In the genomic region with DNA sequence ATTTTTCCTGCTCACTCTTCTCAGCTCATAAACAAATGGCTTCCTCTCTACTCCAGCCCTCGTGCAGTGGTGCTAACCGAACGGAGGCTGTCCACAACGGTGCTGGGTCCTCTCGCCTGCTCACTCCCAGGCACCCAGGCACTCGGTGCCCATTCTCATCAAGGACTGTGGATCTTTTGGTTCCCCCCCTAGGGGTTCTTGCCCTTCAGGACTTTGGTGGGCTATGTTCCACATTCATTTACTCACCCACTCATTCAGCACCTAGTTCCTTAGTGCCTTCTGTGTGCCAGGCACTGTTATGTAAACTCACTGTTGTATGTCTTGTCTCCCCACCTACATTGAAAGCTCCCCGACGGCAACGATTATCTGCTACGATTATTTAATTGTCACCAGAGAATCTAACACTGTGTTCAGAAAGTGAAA, we compare ENCODE assay signal across 9 cellular contexts.
A peak's percentile ranks its signal among the peaks of the same experiment; 100 is the strongest.
DNase-seq lines count a peak whose midpoint lies in the region; ATAC-seq, FAIRE-seq and TF ChIP-seq lines count a peak whose summit lies in the region.
"Had no signal": no experiment of that assay in that cellular context is flagged by ENCODE, and none has a peak within 500 bp of the region (broad histone marks: within the 10 kb centered on the region; RNA-seq: fewer than 3 reads in every experiment).

No MANE protein-coding gene starts in this region.

- no peaks in the 10 kb centered on the region for H4K20me1 ChIP-seq in H1 (replicated peaks in 1 of 2; ENCODE audit: control insufficient read depth in 1 of 2, insufficient read depth in 2 of 2, low read length in 2 of 2)

- peak overlapping the region; percentile 68 to 80 for H3K4me3 ChIP-seq in CD4-positive, alpha-beta memory T cell (ENCODE audit: low read length in 2 of 2)
- H3K4me3 ChIP-seq in H1 (ENCODE audit: extremely low read depth in 1 of 4, insufficient read depth in 2 of 4, low read depth in 3 of 4, low read length in 4 of 4) (no peak overlapping the region), parathyroid adenoma (ENCODE audit: low read depth, low read length) (no peak overlapping the region), H7 (ENCODE audit: insufficient read depth, low read depth, low read length) (no peak overlapping the region)

- 0 out of 2 replicates have a peak overlapping the region, but pooled peaks have one; percentile 24 for H3K18ac ChIP-seq in H1 (ENCODE audit: extremely low read depth, low read length)

- H3K4me1 Mint-ChIP-seq in CD4-positive, alpha-beta memory T cell = peaks cover 59 to 96% (median 76%) of the 10 kb centered on the region in 4 donors
- H3K4me1 Mint-ChIP-seq in T-helper 1 cell treated with Interleukin-12 subunit alpha and Interleukin-12 subunit beta and Interleukin-4 antibody, amounts not matched to agents 30 μg/mL and 1 μg/mL, for 36 hours (ENCODE audit: low read depth) = peaks cover 81% of the 10 kb centered on the region
- peaks cover 54% of the 10 kb centered on the region for H3K4me1 Mint-ChIP-seq in nephron progenitor cell

- peak overlapping the region; percentile 55; the same call in 1 of the 2 replicates for H2AK5ac ChIP-seq in H1 (ENCODE audit: low read depth, low read length)

- no peaks in the 10 kb centered on the region for H3K27me3 ChIP-seq in CD4-positive, alpha-beta memory T cell (ENCODE audit: insufficient read depth, low read length)
- H3K27me3 ChIP-seq in H1 (replicated peaks in 1 of 4; ENCODE audit: control insufficient read depth in 3 of 4, extremely low read depth in 1 of 4, insufficient read depth in 3 of 4, low read length in 3 of 4) (no peaks in the 10 kb centered on the region), parathyroid adenoma (ENCODE audit: control insufficient read depth, insufficient read depth, low read length) (no peaks in the 10 kb centered on the region), H7 (ENCODE audit: control insufficient read depth, insufficient read depth, low read length) (no peaks in the 10 kb centered on the region)

- TF ChIP-seq CTCF in H1 (IDR thresholded peaks at IDR 0.05; ENCODE audit: control extremely low read depth in 1 of 3, insufficient read depth in 1 of 3, low read depth in 1 of 3, low read length in 3 of 3) = no peak
- TF ChIP-seq CTCF in parathyroid adenoma (IDR thresholded peaks at IDR 0.05) = no peak
- TF ChIP-seq CTCF in nephron progenitor cell (IDR thresholded peaks at IDR 0.05) = no peak

- no peak overlapping the region for H2BK15ac ChIP-seq in H1 (ENCODE audit: low read length)

- H3K27ac ChIP-seq in CD4-positive, alpha-beta memory T cell (ENCODE audit: low read depth, low read length) = peak overlapping the region; percentile 99
- H3K27ac ChIP-seq in H1 (ENCODE audit: low read depth, low read length) (no peak overlapping the region), parathyroid adenoma (peak overlapping the region; percentile 13)

- TF ChIP-seq RAD21 in H1 (IDR thresholded peaks at IDR 0.05 in 1 of 2, conservative IDR thresholded peaks at IDR 0.05 in 1 of 2; ENCODE audit: low read depth in 2 of 2, low read length in 2 of 2) = no peak

- H3K4me2 ChIP-seq in H1 (ENCODE audit: insufficient read depth in 1 of 2, low read depth in 2 of 2, low read length in 2 of 2) (no peak overlapping the region), parathyroid adenoma (ENCODE audit: low read length) (no peak overlapping the region)

- no peak overlapping the region for H2BK5ac ChIP-seq in H1 (ENCODE audit: low read depth, low read length)

- 93% methylated on average over 10 of the region's 10 CpGs; no CpG with 5 or more reads in 1 of the 2 experiments for WGBS in H1 (ENCODE audit: extremely low coverage in 1 of 2, insufficient coverage in 1 of 2, insufficient read length in 1 of 2, insufficient replicate concordance in 2 of 2, low coverage in 1 of 2, low lambda C conversion rate in 2 of 2, missing lambda C conversion rate in 1 of 2), 2 experiments

- no peak overlapping the region for H4K5ac ChIP-seq in H1 (ENCODE audit: insufficient read length, low read depth, low read length)

- no peak overlapping the region for H4K8ac ChIP-seq in H1 (ENCODE audit: extremely low read depth, insufficient read depth, low read length)

- H2BK12ac ChIP-seq in H1 (ENCODE audit: low read depth, low read length) = no peak overlapping the region

- H3K27me3 Mint-ChIP-seq in CD4-positive, alpha-beta memory T cell = no peaks in the 10 kb centered on the region
- no peaks in the 10 kb centered on the region for H3K27me3 Mint-ChIP-seq in T-helper 1 cell treated with Interleukin-12 subunit alpha and Interleukin-12 subunit beta and Interleukin-4 antibody, amounts not matched to agents 30 μg/mL and 1 μg/mL, for 36 hours (ENCODE audit: low read depth)
- H3K27me3 Mint-ChIP-seq in nephron progenitor cell (ENCODE audit: low read depth, poor library complexity) = no peaks in the 10 kb centered on the region

- H3K36me3 Mint-ChIP-seq in CD4-positive, alpha-beta memory T cell = peaks cover 24 to 45% of the 10 kb centered on the region in 2 donors
- H3K36me3 Mint-ChIP-seq in T-helper 1 cell treated with Interleukin-12 subunit alpha and Interleukin-12 subunit beta and Interleukin-4 antibody, amounts not matched to agents 30 μg/mL and 1 μg/mL, for 36 hours (ENCODE audit: low read depth) = peaks cover 25% of the 10 kb centered on the region
- peaks cover 17% of the 10 kb centered on the region for H3K36me3 Mint-ChIP-seq in nephron progenitor cell (ENCODE audit: low read depth)

- TF ChIP-seq EP300 in H1 (IDR thresholded peaks at IDR 0.05; ENCODE audit: borderline replicate concordance in 1 of 2, low read depth in 2 of 2, low read length in 2 of 2) = no peak

- no peak for ATAC-seq in GM21825 (IDR thresholded peaks at IDR 0.05; ENCODE audit: unreplicated experiment)

- H3K4me3 Mint-ChIP-seq in CD4-positive, alpha-beta memory T cell = peak overlapping the region; percentile 85 to 99 (median 96)
- H3K4me3 Mint-ChIP-seq in T-helper 1 cell treated with Interleukin-12 subunit alpha and Interleukin-12 subunit beta and Interleukin-4 antibody, amounts not matched to agents 30 μg/mL and 1 μg/mL, for 36 hours = peak overlapping the region; percentile 77
- H3K4me3 Mint-ChIP-seq in nephron progenitor cell = no peak overlapping the region

- intact Hi-C loops in CD4-positive, alpha-beta memory T cell (cut with micrococcal nuclease) = loop anchor here (1.0 to 5.0 kb wide), 5 partner anchors 8 to 49 kb away; no protein-coding TSS in a partner anchor

- CTCF ChIA-PET in CD4-positive, alpha-beta memory T cell (lab: Charles Lee; ENCODE audit: partially characterized antibody) = interaction anchor here (0.6 to 7.0 kb wide), 23 partner anchors 10 to 284 kb away, joined by 3 to 61 read pairs (median 4); no protein-coding TSS in a partner anchor
- CTCF ChIA-PET in H1 (lab: Charles Lee; ENCODE audit: partially characterized antibody) = interaction anchor here (0.6 to 2.8 kb wide), 7 partner anchors 10 to 280 kb away, joined by 3 to 7 read pairs (median 4); no protein-coding TSS in a partner anchor

- peaks cover 0 to 6% (median 0%) of the 10 kb centered on the region in 8 donors for H3K9me3 Mint-ChIP-seq in CD4-positive, alpha-beta memory T cell
- H3K9me3 Mint-ChIP-seq in T-helper 1 cell treated with Interleukin-12 subunit alpha and Interleukin-12 subunit beta and Interleukin-4 antibody, amounts not matched to agents 30 μg/mL and 1 μg/mL, for 36 hours = no peaks in the 10 kb centered on the region
- H3K9me3 Mint-ChIP-seq in nephron progenitor cell = no peaks in the 10 kb centered on the region

- H3K14ac ChIP-seq in H1 (ENCODE audit: insufficient read length) = no peak overlapping the region

- H3K27ac Mint-ChIP-seq in CD4-positive, alpha-beta memory T cell = peak overlapping the region; percentile 97 to 100 (median 99)
- H3K27ac Mint-ChIP-seq in T-helper 1 cell treated with Interleukin-12 subunit alpha and Interleukin-12 subunit beta and Interleukin-4 antibody, amounts not matched to agents 30 μg/mL and 1 μg/mL, for 36 hours = peak overlapping the region; percentile 93
- no peak overlapping the region for H3K27ac Mint-ChIP-seq in nephron progenitor cell

- H3K56ac ChIP-seq in H1 (replicated peaks; ENCODE audit: insufficient read length, low read depth, low read length) = no peak overlapping the region

- no peak overlapping the region for H3K23ac ChIP-seq in H1 (ENCODE audit: insufficient read length)

- H3K4me1 ChIP-seq in CD4-positive, alpha-beta memory T cell (ENCODE audit: insufficient read depth, low read length) = peaks cover 87% of the 10 kb centered on the region
- H3K4me1 ChIP-seq in H1 (replicated peaks in 1 of 4; ENCODE audit: control insufficient read depth in 3 of 4, insufficient read depth in 4 of 4, low read length in 3 of 4) = peaks cover 0 to 18% (median 9%) of the 10 kb centered on the region in 4 experiments; a peak in 5 of 7 replicates
- H3K4me1 ChIP-seq in parathyroid adenoma = no peaks in the 10 kb centered on the region

- peak in 1 of 5 donors; percentile 47 for DNase-seq in CD4-positive, alpha-beta memory T cell
- DNase-seq in H1 (ENCODE audit: low read depth in 1 of 2, low spot score in 2 of 2) (no peak), nephron progenitor cell (no peak), H7 (no peak), SKM-1 (lab: John Stamatoyannopoulos, UW; ENCODE audit: unreplicated experiment) (no peak)
- DNase-seq: NCI-H1436 had no signal

- no peak overlapping the region for H4K91ac ChIP-seq in H1 (replicated peaks; ENCODE audit: insufficient read length, low read length)

- H3K9me3 ChIP-seq in CD4-positive, alpha-beta memory T cell (ENCODE audit: control insufficient read depth in 1 of 2, low read length in 2 of 2) = no peaks in the 10 kb centered on the region
- no peaks in the 10 kb centered on the region for H3K9me3 ChIP-seq in H1 (ENCODE audit: insufficient read depth in 2 of 2, low read depth in 1 of 2, low read length in 1 of 2)
- H3K9me3 ChIP-seq in parathyroid adenoma (ENCODE audit: control insufficient read depth, low read length) = no peaks in the 10 kb centered on the region

- H3K79me2 ChIP-seq in H1 (ENCODE audit: control insufficient read depth in 1 of 2, insufficient read depth in 2 of 2, low read length in 2 of 2) = peaks cover 0 to 4% of the 10 kb centered on the region in 2 experiments; a peak in 1 of 4 replicates
- H3K79me2 ChIP-seq in parathyroid adenoma = peaks cover 4% of the 10 kb centered on the region

- no peak overlapping the region for H2BK120ac ChIP-seq in H1 (replicated peaks; ENCODE audit: low read depth, low read length)

- H3K9ac ChIP-seq in H1 (replicated peaks in 1 of 4; ENCODE audit: extremely low read depth in 1 of 4, low read depth in 3 of 4, low read length in 3 of 4) (no peak overlapping the region), parathyroid adenoma (no peak overlapping the region)

- no peak overlapping the region for H2BK20ac ChIP-seq in H1 (ENCODE audit: low read length)

- no peak overlapping the region for H3K4ac ChIP-seq in H1 (replicated peaks; ENCODE audit: insufficient read length, low read depth, low read length)

- no peak for TF ChIP-seq POLR2A in H1 (IDR thresholded peaks at IDR 0.05; ENCODE audit: control extremely low read depth in 1 of 2, low read depth in 2 of 2, low read length in 2 of 2)

- no peak for FAIRE-seq in H1 (lab: Jason Lieb, UNC)

- no peaks in the 10 kb centered on the region; the same call in 1 of the 2 replicates for H3K79me1 ChIP-seq in H1 (ENCODE audit: low read depth, low read length)

- POLR2A ChIA-PET in CD4-positive, alpha-beta memory T cell (lab: Charles Lee; ENCODE audit: partially characterized antibody) = interaction anchor here (0.6 to 10.0 kb wide), 45 partner anchors 10 to 500 kb away, joined by 3 to 201 read pairs (median 7); a partner anchor contains a TSS
- POLR2A ChIA-PET in H1 (lab: Charles Lee; ENCODE audit: partially characterized antibody) = interaction anchor here (0.6 kb wide), 1 partner anchor 24 kb away, joined by 3 read pairs; no protein-coding TSS in a partner anchor

- no peak overlapping the region for H2AFZ ChIP-seq in H1 (ENCODE audit: low read length)
- no peak overlapping the region for H2AFZ ChIP-seq in parathyroid adenoma

- no peaks in the 10 kb centered on the region for H3K36me3 ChIP-seq in CD4-positive, alpha-beta memory T cell (ENCODE audit: insufficient read depth, low read length)
- H3K36me3 ChIP-seq in H1 (ENCODE audit: control insufficient read depth in 2 of 4, insufficient read depth in 4 of 4, low read length in 3 of 4) (no peaks in the 10 kb centered on the region), parathyroid adenoma (ENCODE audit: control insufficient read depth, insufficient read depth, low read length) (no peaks in the 10 kb centered on the region), H7 (replicated peaks; ENCODE audit: control insufficient read depth, insufficient read depth, low read length) (no peaks in the 10 kb centered on the region)

- H3K23me2 ChIP-seq in H1 (ENCODE audit: low read depth, low read length) = no peaks in the 10 kb centered on the region

Comparison
In these comparisons a context has a peak if more than half of its experiments do, and no peak if none do; other contexts are left out.
1. H3K4me3 ChIP-seq: peak in CD4-positive, alpha-beta memory T cell (2 of 2); none in H1 (0 of 4), parathyroid adenoma (single experiment) and H7 (single experiment).